Comparison of ENCODE assay signal across 19 cellular contexts in the genomic region with DNA sequence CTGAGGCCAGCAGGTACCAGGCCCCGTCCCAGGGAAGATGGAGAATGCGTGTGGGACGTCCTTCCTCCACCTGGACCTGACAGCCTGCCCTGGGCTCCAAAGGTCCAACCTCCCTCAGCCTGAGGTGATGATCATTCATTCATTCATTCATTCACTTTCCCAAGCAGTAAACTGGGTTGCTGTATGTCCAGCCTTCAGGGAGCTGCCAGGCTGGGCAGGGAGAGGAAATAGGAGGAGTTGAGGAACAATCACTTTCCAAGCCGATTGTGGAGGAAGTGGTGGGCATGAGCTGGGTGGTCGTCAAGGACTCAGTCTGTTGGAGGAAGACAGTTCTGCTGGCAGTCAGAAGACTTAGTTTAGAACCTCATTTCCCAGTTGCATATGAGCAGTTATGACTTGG. TPM values are rescaled to one million over a fixed set of nuclear protein-coding genes. Genes with fewer than 3 reads are reported as not detected.
DNase-seq lines count a peak whose midpoint lies in the region; ATAC-seq, FAIRE-seq and TF ChIP-seq lines count a peak whose summit lies in the region.
"Had no signal": no experiment of that assay in that cellular context is flagged by ENCODE, and none has a peak within 500 bp of the region (broad histone marks: within the 10 kb centered on the region; RNA-seq: fewer than 3 reads in every experiment).

No MANE protein-coding gene starts in this region.

- no peak for TF ChIP-seq EP300 in K562 (IDR thresholded peaks at IDR 0.05; ENCODE audit: low read length)

- CTCF ChIA-PET in K562 (lab: Yijun Ruan, JAX; ENCODE audit: low intra/inter-chr PET ratio), result no interaction called here

- H4K8ac ChIP-seq in neuronal stem cell (ENCODE audit: low read depth, low read length), result no peak overlapping the region

- peak overlapping the region; percentile 28 for H3K27ac Mint-ChIP-seq in glutamatergic neuron (ENCODE audit: unreplicated experiment)

- peaks cover 73% of the 10 kb centered on the region for H3K4me1 Mint-ChIP-seq in glutamatergic neuron (ENCODE audit: low read depth, unreplicated experiment)

- 1% methylated on average over 5 of the region's 5 CpGs for WGBS in K562 (ENCODE audit: insufficient coverage, low coverage, missing lambda C conversion rate)
- no CpG with 5 or more reads among the region's 5 CpGs for WGBS in neuronal stem cell (ENCODE audit: extremely low coverage in 2 of 2, insufficient read length in 2 of 2, insufficient replicate concordance in 1 of 2), 2 donors
- 31% methylated on average over 2 of the region's 5 CpGs for WGBS in right lobe of liver (ENCODE audit: insufficient coverage, low coverage, low lambda C conversion rate, missing lambda C conversion rate)

- H3K27ac ChIP-seq in K562 (ENCODE audit: extremely low read depth, low read depth, low read length), result no peak overlapping the region
- H3K27ac ChIP-seq in neuronal stem cell (replicated peaks; ENCODE audit: low read length), result no peak overlapping the region
- no peak overlapping the region for H3K27ac ChIP-seq in right lobe of liver

- peaks cover 17 to 63% of the 10 kb centered on the region in 2 experiments; a peak in 4 of 5 replicates for H3K27me3 ChIP-seq in K562 (ENCODE audit: control insufficient read depth in 2 of 2, insufficient read depth in 2 of 2, low read length in 2 of 2)
- H3K27me3 ChIP-seq in neuronal stem cell (ENCODE audit: control insufficient read depth in 3 of 3, insufficient read depth in 3 of 3, low read depth in 1 of 3, low read length in 3 of 3), result no peaks in the 10 kb centered on the region
- no peaks in the 10 kb centered on the region for H3K27me3 ChIP-seq in right lobe of liver

- no peak overlapping the region for H2BK120ac ChIP-seq in neuronal stem cell (ENCODE audit: low read depth, low read length)

- H3K18ac ChIP-seq in neuronal stem cell (ENCODE audit: low read length), result peak overlapping the region; percentile 57

- H3K36me3 ChIP-seq in K562 (ENCODE audit: control insufficient read depth, insufficient read depth, low read length) (no peaks in the 10 kb centered on the region), neuronal stem cell (replicated peaks in 1 of 2; ENCODE audit: control insufficient read depth in 2 of 2, insufficient read depth in 2 of 2, low read length in 2 of 2) (no peaks in the 10 kb centered on the region), right lobe of liver (no peaks in the 10 kb centered on the region)

- in situ Hi-C loops in K562 (cut with MboI), result no loop called here

- TF ChIP-seq RAD21 in K562 (CRISPR knock-in tag; conservative IDR thresholded peaks at IDR 0.05 in 1 of 2, IDR thresholded peaks at IDR 0.05 in 1 of 2), result no peak

- H3K4me1 ChIP-seq in K562 (replicated peaks in 1 of 2; ENCODE audit: control insufficient read depth in 2 of 2, insufficient read depth in 2 of 2, low read length in 2 of 2) (no peaks in the 10 kb centered on the region), neuronal stem cell (ENCODE audit: control insufficient read depth in 2 of 2, insufficient read depth in 1 of 2, low read depth in 1 of 2, low read length in 2 of 2) (peaks cover 46 to 49% of the 10 kb centered on the region in 2 donors), right lobe of liver (no peaks in the 10 kb centered on the region)

- ATAC-seq in K562 (no peak), right lobe of liver (no peak), HG03175 (IDR thresholded peaks at IDR 0.05; ENCODE audit: unreplicated experiment) (no peak), HG03139 (IDR thresholded peaks at IDR 0.05; ENCODE audit: unreplicated experiment) (no peak)

- H2AFZ ChIP-seq in K562 (ENCODE audit: low read depth, low read length) (no peak overlapping the region), neuronal stem cell (ENCODE audit: low read length) (no peak overlapping the region)

- intact Hi-C loops in K562 (cut with micrococcal nuclease) (no loop called here), right lobe of liver (cut with DNase I) (loop anchor here in 1 of 2 donors (10.0 kb wide), 1 partner anchor 59 kb away; no protein-coding TSS in a partner anchor)

- no peak overlapping the region for H4K91ac ChIP-seq in neuronal stem cell (ENCODE audit: low read depth, low read length, poor library complexity)

- POLR2A ChIA-PET in K562 (lab: Yijun Ruan, JAX), result no interaction called here

- no peaks in the 10 kb centered on the region for H3K36me3 Mint-ChIP-seq in glutamatergic neuron (ENCODE audit: unreplicated experiment)
- H3K36me3 Mint-ChIP-seq: CD4-positive, alpha-beta memory T cell had no signal

- no peaks in the 10 kb centered on the region for H3K79me2 ChIP-seq in K562 (ENCODE audit: control insufficient read depth, insufficient read depth, low read length)

- TF ChIP-seq POLR2A in K562 (conservative IDR thresholded peaks at IDR 0.05) (no peak), right lobe of liver (IDR thresholded peaks at IDR 0.05) (no peak)

- H3K9me3 ChIP-seq in K562 (replicated peaks; ENCODE audit: control insufficient read depth, insufficient read depth, low read depth, low read length) (no peaks in the 10 kb centered on the region), neuronal stem cell (replicated peaks in 1 of 2; ENCODE audit: control insufficient read depth in 2 of 2, insufficient read depth in 1 of 2, low read depth in 1 of 2, low read length in 2 of 2) (no peaks in the 10 kb centered on the region), right lobe of liver (no peaks in the 10 kb centered on the region)

- no peak overlapping the region for H3K14ac ChIP-seq in neuronal stem cell (ENCODE audit: low read length)

- TF ChIP-seq CTCF in K562 (IDR thresholded peaks at IDR 0.05 in 2 of 3, conservative IDR thresholded peaks at IDR 0.05 in 1 of 3; ENCODE audit: insufficient read depth in 2 of 3, low read depth in 1 of 3, low read length in 3 of 3), result no peak
- TF ChIP-seq CTCF in glutamatergic neuron (IDR thresholded peaks at IDR 0.05; ENCODE audit: partially characterized antibody, unreplicated experiment), result no peak
- no peak for TF ChIP-seq CTCF in right lobe of liver (IDR thresholded peaks at IDR 0.05)

- H3K9ac ChIP-seq in K562 (ENCODE audit: insufficient read depth in 1 of 2, low read depth in 2 of 2, low read length in 2 of 2) (no peak overlapping the region), neuronal stem cell (ENCODE audit: low read depth, low read length, poor library complexity) (no peak overlapping the region)

- H2BK12ac ChIP-seq in neuronal stem cell (ENCODE audit: low read length), result peak overlapping the region; percentile 31

- H3K4me2 ChIP-seq in K562 (ENCODE audit: insufficient read depth, low read length), result no peak overlapping the region
- no peak overlapping the region for H3K4me2 ChIP-seq in neuronal stem cell (ENCODE audit: insufficient read depth, low read length, poor library complexity, severe bottlenecking)

- peaks cover 35% of the 10 kb centered on the region for H3K27me3 Mint-ChIP-seq in glutamatergic neuron (ENCODE audit: unreplicated experiment)

- peaks cover 7% of the 10 kb centered on the region; the same call in 1 of the 2 replicates for H4K20me1 ChIP-seq in K562 (replicated peaks; ENCODE audit: control insufficient read depth, insufficient read depth, low read length)

- H3K23ac ChIP-seq in neuronal stem cell (ENCODE audit: low read depth, low read length, poor library complexity), result no peak overlapping the region

- H3K4me3 ChIP-seq in K562 (no peak overlapping the region), neuronal stem cell (ENCODE audit: low read length in 2 of 2) (no peak overlapping the region), right lobe of liver (no peak overlapping the region)

- peak overlapping the region; percentile 34 for H2BK15ac ChIP-seq in neuronal stem cell (ENCODE audit: low read length)

- no peak for FAIRE-seq in K562 (lab: Jason Lieb, UNC)
- FAIRE-seq: GM12891, GM18507 had no signal

- no peak overlapping the region for H2BK5ac ChIP-seq in neuronal stem cell (ENCODE audit: low read length)

- H2AK5ac ChIP-seq in neuronal stem cell (ENCODE audit: low read depth, low read length), result peak overlapping the region; percentile 13

- no peak overlapping the region for H3K4ac ChIP-seq in neuronal stem cell (ENCODE audit: low read length)

- no TSS peak for BruUV-seq in K562 (replicated peaks; lab: Mats Ljungman, UMichigan)

- H3K4me3 Mint-ChIP-seq in glutamatergic neuron (ENCODE audit: unreplicated experiment), result no peak overlapping the region
- H3K4me3 Mint-ChIP-seq: CD4-positive, alpha-beta memory T cell had no signal

- DNase-seq in K562 (ENCODE audit: extremely low read depth in 1 of 4, low spot score in 3 of 4) (no peak), glutamatergic neuron (no peak), neuronal stem cell (ENCODE audit: low spot score) (no peak), right lobe of liver (no peak)
- DNase-seq: C1 segment of cervical spinal cord; Calu3; CD4-positive, alpha-beta memory T cell; COR-L47; DMS53; DMS79 treated with DMSO at 0.1 percent for 48 hours; GF-D8; GOT3; HCEC 1CT had no signal

- H3K79me1 ChIP-seq in neuronal stem cell (ENCODE audit: low read depth, low read length), result no peaks in the 10 kb centered on the region

- peaks cover 33% of the 10 kb centered on the region for H3K9me3 Mint-ChIP-seq in glutamatergic neuron (ENCODE audit: unreplicated experiment)
- H3K9me3 Mint-ChIP-seq: CD4-positive, alpha-beta memory T cell had no signal

- H3K9me1 ChIP-seq in K562 (ENCODE audit: control insufficient read depth, insufficient read depth, low read length), result no peaks in the 10 kb centered on the region

RNA-seq across cellular contexts. Expression of a gene that starts 10.2 kb away (rescaled TPM):
- 0.51 and 0.76 TPM in 2 replicates for total RNA-seq in K562 (2011; cell fraction: chromatin; rRNA removed; ENCODE audit: low replicate concordance)
- not detected in 2 replicates for total RNA-seq in K562 (2011; cell fraction: nucleolus; rRNA removed)
- total RNA-seq in K562 (2011; cell fraction: nucleoplasm; rRNA removed), result 0.44 and 0.92 TPM in 2 replicates
- not detected in 2 replicates for total RNA-seq in K562 (2014; rRNA removed)
- total RNA-seq in K562 (2014; rRNA removed; fragmentation: Illumina TruSeq; extraction: Trizol), result not detected in 2 replicates
- total RNA-seq in K562 (2015; rRNA removed; fragmentation: Illumina TruSeq; extraction: Trizol), result not detected in 2 replicates
- 0.13 TPM in 1 of 2 replicates, not detected in the other for total RNA-seq in K562 (2021)
- polyA plus RNA-seq in K562 (2011; rRNA removed), result 0.91 and 1.1 TPM in 2 replicates
- polyA plus RNA-seq in K562 (2011; cell fraction: cytosol; rRNA removed), result 0.32 and 0.91 TPM in 2 replicates
- 0.78 and 0.95 TPM in 2 replicates for polyA plus RNA-seq in K562 (2011; cell fraction: nucleus; rRNA removed)
- 0.14 and 0.17 TPM in 2 replicates for polyA plus RNA-seq in K562 (2012)
- polyA plus RNA-seq in K562 (2014; fragmentation: Illumina TruSeq; extraction: Trizol), result not detected in 2 replicates
- under 1 TPM; 0.15 to 0.20 TPM for polyA plus RNA-seq in K562 (2014; fragmentation: Nextera tagmentation; extraction: Ambion mirVana)
- 0.08 TPM in 1 of 2 replicates, not detected in the other for polyA plus RNA-seq in K562 (2014; rRNA removed)
- 0.28 and 0.39 TPM in 2 replicates for polyA minus RNA-seq in K562 (2011; rRNA and poly(A)+ RNA removed)
- not detected in 2 replicates for polyA minus RNA-seq in K562 (2011; cell fraction: cytosol; rRNA and poly(A)+ RNA removed)
- 0.67 TPM in 1 of 2 replicates, not detected in the other for polyA minus RNA-seq in K562 (2011; cell fraction: nucleus; rRNA and poly(A)+ RNA removed)
- 0.49 TPM for total RNA-seq in glutamatergic neuron (ENCODE audit: unreplicated experiment)
- 1.3 TPM for polyA plus RNA-seq in neuronal stem cell (2013, experiment 1 of 2)
- 1.1 TPM for polyA plus RNA-seq in neuronal stem cell (2013, experiment 2 of 2)
- not detected for total RNA-seq in right lobe of liver
- total RNA-seq: A172; A673; CD4-positive, alpha-beta memory T cell had no signal
- polyA plus RNA-seq: CD4-positive, alpha-beta memory T cell had no signal

RNA-seq across cellular contexts. Expression of a gene that starts 23.3 kb away (rescaled TPM):
- 1.6 and 8.9 TPM in 2 replicates for total RNA-seq in K562 (2011; cell fraction: chromatin; rRNA removed; ENCODE audit: low replicate concordance)
- total RNA-seq in K562 (2011; cell fraction: nucleolus; rRNA removed), result 1.8 and 6.5 TPM in 2 replicates
- total RNA-seq in K562 (2011; cell fraction: nucleoplasm; rRNA removed), result 1.6 and 3.4 TPM in 2 replicates
- total RNA-seq in K562 (2014; rRNA removed) (0.33 TPM in 1 of 2 replicates, not detected in the other), K562 (2014; rRNA removed; fragmentation: Illumina TruSeq; extraction: Trizol) (0.18 TPM in 1 of 2 replicates, not detected in the other), K562 (2015; rRNA removed; fragmentation: Illumina TruSeq; extraction: Trizol) (0.43 and 0.60 TPM in 2 replicates), K562 (2021) (0.38 and 0.47 TPM in 2 replicates), glutamatergic neuron (ENCODE audit: unreplicated experiment) (8.4 TPM), right lobe of liver (under 1 TPM in 1 of 6 experiments, not detected in 5; 0.12 TPM)
- polyA plus RNA-seq in K562 (2011; rRNA removed) (1.9 and 2.0 TPM in 2 replicates), K562 (2014; fragmentation: Illumina TruSeq; extraction: Trizol) (0.28 and 0.40 TPM in 2 replicates), K562 (2014; fragmentation: Nextera tagmentation; extraction: Ambion mirVana) (under 1 TPM in 1 of 2 experiments, not detected in 1; 0.04 TPM), K562 (2014; rRNA removed) (0.43 and 0.65 TPM in 2 replicates)
- 0.97 and 2.3 TPM in 2 replicates for polyA plus RNA-seq in K562 (2011; cell fraction: cytosol; rRNA removed)
- polyA plus RNA-seq in K562 (2011; cell fraction: nucleus; rRNA removed), result 6.6 and 12.5 TPM in 2 replicates
- 0.30 and 0.50 TPM in 2 replicates for polyA plus RNA-seq in K562 (2012)
- 1.0 and 1.6 TPM in 2 replicates for polyA minus RNA-seq in K562 (2011; rRNA and poly(A)+ RNA removed)
- polyA minus RNA-seq in K562 (2011; cell fraction: cytosol; rRNA and poly(A)+ RNA removed), result 0.29 TPM in 1 of 2 replicates, not detected in the other
- polyA minus RNA-seq in K562 (2011; cell fraction: nucleus; rRNA and poly(A)+ RNA removed), result 4.9 and 5.9 TPM in 2 replicates
- 3.9 TPM for polyA plus RNA-seq in neuronal stem cell (2013, experiment 1 of 2)
- polyA plus RNA-seq in neuronal stem cell (2013, experiment 2 of 2), result 3.4 TPM
- total RNA-seq: CD4-positive, alpha-beta memory T cell had no signal
- polyA plus RNA-seq: CD4-positive, alpha-beta memory T cell had no signal

RNA-seq across cellular contexts. Expression of a gene that starts 52.4 kb away (rescaled TPM):
- total RNA-seq in K562 (2011; cell fraction: chromatin; rRNA removed; ENCODE audit: low replicate concordance), result not detected in 2 replicates
- not detected in 2 replicates for total RNA-seq in K562 (2011; cell fraction: nucleolus; rRNA removed)
- total RNA-seq in K562 (2011; cell fraction: nucleoplasm; rRNA removed), result not detected in 2 replicates
- total RNA-seq in K562 (2014; rRNA removed) (not detected in 2 replicates), K562 (2014; rRNA removed; fragmentation: Illumina TruSeq; extraction: Trizol) (not detected in 2 replicates), K562 (2015; rRNA removed; fragmentation: Illumina TruSeq; extraction: Trizol) (not detected in 2 replicates), K562 (2021) (not detected in 2 replicates), glutamatergic neuron (ENCODE audit: unreplicated experiment) (1.2 TPM), right lobe of liver (1 to 10 TPM; 1.5 to 9.9 (median 2.6) TPM)
- polyA plus RNA-seq in K562 (2011; rRNA removed) (not detected in 2 replicates), K562 (2014; fragmentation: Illumina TruSeq; extraction: Trizol) (not detected in 2 replicates), K562 (2014; fragmentation: Nextera tagmentation; extraction: Ambion mirVana) (not detected), K562 (2014; rRNA removed) (not detected in 2 replicates)
- polyA plus RNA-seq in K562 (2011; cell fraction: cytosol; rRNA removed), result 0.04 TPM in 1 of 2 replicates, not detected in the other
- not detected in 2 replicates for polyA plus RNA-seq in K562 (2011; cell fraction: nucleus; rRNA removed)
- polyA plus RNA-seq in K562 (2012), result not detected in 2 replicates
- polyA minus RNA-seq in K562 (2011; rRNA and poly(A)+ RNA removed), result not detected in 2 replicates
- not detected in 2 replicates for polyA minus RNA-seq in K562 (2011; cell fraction: cytosol; rRNA and poly(A)+ RNA removed)
- not detected in 2 replicates for polyA minus RNA-seq in K562 (2011; cell fraction: nucleus; rRNA and poly(A)+ RNA removed)
- 0.56 TPM for polyA plus RNA-seq in neuronal stem cell (2013, experiment 1 of 2)
- polyA plus RNA-seq in neuronal stem cell (2013, experiment 2 of 2), result 0.73 TPM
- total RNA-seq: Calu3; CD4-positive, alpha-beta memory T cell had no signal
- polyA plus RNA-seq: CD4-positive, alpha-beta memory T cell had no signal
